In the genomic region with DNA sequence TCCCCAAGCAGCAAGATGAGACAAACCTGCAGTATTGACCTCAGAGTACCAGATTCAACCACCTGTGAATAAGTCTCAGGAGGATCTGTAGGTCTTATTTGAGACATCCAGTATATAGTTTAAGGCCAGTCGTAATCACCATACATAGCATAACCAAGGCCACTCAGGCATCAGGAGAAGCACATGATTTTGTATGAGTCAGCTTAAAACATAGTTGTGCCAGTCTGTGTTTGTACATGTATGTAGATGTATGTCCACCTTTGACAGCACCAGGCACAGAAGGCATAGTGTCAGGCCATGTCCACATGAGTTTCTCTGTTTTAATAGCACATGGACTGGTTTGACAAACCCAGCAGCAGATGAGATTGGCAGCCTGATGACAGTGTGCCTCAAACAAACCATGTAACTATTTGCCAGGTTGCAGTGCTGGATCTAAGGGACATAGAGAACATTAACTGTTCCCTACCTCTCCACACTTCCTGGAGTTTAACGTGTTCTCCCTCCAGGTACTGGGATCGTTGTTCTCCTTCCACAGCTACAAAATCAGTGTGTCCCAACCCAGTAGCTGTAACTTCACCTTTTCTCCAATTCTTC, we compare ENCODE assay signal across 33 cellular contexts. TPM values are rescaled to one million over a fixed set of nuclear protein-coding genes. Genes with fewer than 3 reads are reported as not detected.
"Had no signal": no experiment of that assay in that cellular context is flagged by ENCODE, and none has a peak within 500 bp of the region (broad histone marks: within the 10 kb centered on the region; RNA-seq: fewer than 3 reads in every experiment).

No MANE protein-coding gene starts in this region.

- ATAC-seq: naive thymus-derived CD4-positive, alpha-beta T cell; natural killer cell treated with Interleukin-12 subunit alpha and Interleukin-12 subunit beta and Interleukin-15 and Interleukin-18, amount 100 ng/mL, for 72 hours; pancreas; psoas muscle; right cardiac atrium; sciatic nerve; stimulated activated memory B cell treated with anti-CD40 and anti-IgM and Interleukin-4, amounts not matched to agents 10 μg/mL and 1 μg/mL and 100 μg/mL, for 72 hours; stimulated activated naive CD8-positive, alpha-beta T cell treated with anti-CD3 and anti-CD28 coated beads, Interleukin-15, amount 100 ng/mL, for 72 hours; stimulated activated naive CD8-positive, alpha-beta T cell treated with anti-CD3 and anti-CD28 coated beads, Interleukin-15, Interleukin-2, amounts not matched to agents 100 U/mL and 50 U/mL, for 24 hours had no signal

- H3K36me3 ChIP-seq: neutrophil, pancreas, spleen, suprapubic skin, tibial artery, transverse colon, upper lobe of left lung, uterus had no signal

- FAIRE-seq: pancreas had no signal

- H3K4me3 ChIP-seq: pancreas, psoas muscle, skin epidermis, smooth muscle cell, spleen, suprapubic skin, testis, tibial artery, transverse colon, upper lobe of left lung, uterus had no signal

- H3K4me3 Mint-ChIP-seq: naive thymus-derived CD4-positive, alpha-beta T cell; natural killer cell treated with Interleukin-12 subunit alpha and Interleukin-12 subunit beta and Interleukin-15 and Interleukin-18, amount 100 ng/mL, for 72 hours; nephron progenitor cell; neural crest cell; stimulated activated memory B cell treated with anti-CD40 and anti-IgM and Interleukin-4, amounts not matched to agents 10 μg/mL and 1 μg/mL and 100 μg/mL, for 72 hours; stimulated activated naive CD8-positive, alpha-beta T cell treated with anti-CD3 and anti-CD28 coated beads, Interleukin-15, amount 100 ng/mL, for 72 hours had no signal

- H3K27me3 ChIP-seq: neutrophil, pancreas, spleen, suprapubic skin, testis, tibial artery, transverse colon, upper lobe of left lung, uterus had no signal

- H3K27me3 Mint-ChIP-seq: stimulated activated memory B cell treated with anti-CD40 and anti-IgM and Interleukin-4, amounts not matched to agents 10 μg/mL and 1 μg/mL and 100 μg/mL, for 72 hours; stimulated activated naive CD8-positive, alpha-beta T cell treated with anti-CD3 and anti-CD28 coated beads, Interleukin-15, amount 100 ng/mL, for 72 hours had no signal

- H3K4me2 ChIP-seq: smooth muscle cell had no signal

- H3K9me3 Mint-ChIP-seq: natural killer cell treated with Interleukin-12 subunit alpha and Interleukin-12 subunit beta and Interleukin-15 and Interleukin-18, amount 100 ng/mL, for 72 hours had no signal

- H3K9me3 ChIP-seq: neutrophil, pancreas, testis had no signal

- DNase-seq: naive thymus-derived CD4-positive, alpha-beta T cell; nephron progenitor cell; nucleus accumbens; pancreas; psoas muscle; right cardiac atrium; spleen; stimulated activated CD4-positive, alpha-beta T cell treated with anti-CD3 and anti-CD28 coated beads, Interleukin-12 subunit alpha, Interleukin-12 subunit beta, amount 100 ng/mL, for 4 hours; stimulated activated CD4-positive, alpha-beta T cell treated with anti-CD3 and anti-CD28 coated beads, Interleukin-1b, Interleukin-23, amount 100 ng/mL, for 48 hours; stimulated activated CD4-positive, alpha-beta T cell treated with anti-CD3 and anti-CD28 coated beads, Interleukin-4, amount 100 ng/mL, for 1 hour; stimulated activated CD4-positive, alpha-beta T cell treated with anti-CD3 and anti-CD28 coated beads, Interleukin-4, amount 100 ng/mL, for 4 hours; stimulated activated CD8-positive, alpha-beta memory T cell treated with anti-CD3 and anti-CD28 coated beads, Interleukin-4, amount 100 ng/mL, for 48 hours; stimulated activated naive CD4-positive, alpha-beta T cell; stimulated activated naive CD8-positive, alpha-beta T cell treated with anti-CD3 and anti-CD28 coated beads, Interleukin-15, amount 100 ng/mL, for 72 hours; stimulated activated naive CD8-positive, alpha-beta T cell treated with anti-CD3 and anti-CD28 coated beads, Interleukin-15, Interleukin-2, amounts not matched to agents 100 U/mL and 50 U/mL, for 24 hours; substantia nigra; testis; tibial artery; transverse colon; upper lobe of left lung; uterus had no signal

- H3K27ac ChIP-seq: neutrophil, pancreas, psoas muscle, skin epidermis, spleen, suprapubic skin, testis, tibial artery, transverse colon, upper lobe of left lung, uterus had no signal

- H3K4me1 ChIP-seq: pancreas, psoas muscle, spleen, suprapubic skin, testis, tibial artery, transverse colon, upper lobe of left lung, uterus had no signal

- H3K4me1 Mint-ChIP-seq: nephron progenitor cell; neural crest cell; stimulated activated memory B cell treated with anti-CD40 and anti-IgM and Interleukin-4, amounts not matched to agents 10 μg/mL and 1 μg/mL and 100 μg/mL, for 72 hours; stimulated activated naive CD8-positive, alpha-beta T cell treated with anti-CD3 and anti-CD28 coated beads, Interleukin-15, amount 100 ng/mL, for 72 hours had no signal

- H3K27ac Mint-ChIP-seq: naive thymus-derived CD4-positive, alpha-beta T cell; natural killer cell treated with Interleukin-12 subunit alpha and Interleukin-12 subunit beta and Interleukin-15 and Interleukin-18, amount 100 ng/mL, for 72 hours; nephron progenitor cell; stimulated activated memory B cell treated with anti-CD40 and anti-IgM and Interleukin-4, amounts not matched to agents 10 μg/mL and 1 μg/mL and 100 μg/mL, for 72 hours; stimulated activated naive CD8-positive, alpha-beta T cell treated with anti-CD3 and anti-CD28 coated beads, Interleukin-15, amount 100 ng/mL, for 72 hours had no signal

RNA-seq across cellular contexts. Expression of gene ASIP, which starts 8.6 kb away (rescaled TPM):
- total RNA-seq: naive thymus-derived CD4-positive, alpha-beta T cell; natural killer cell treated with Interleukin-12 subunit alpha and Interleukin-12 subunit beta and Interleukin-15 and Interleukin-18, amount 100 ng/mL, for 72 hours; neural crest cell; omental fat pad; osteocyte; pancreas; posterior vena cava; psoas muscle; renal cortical epithelial cell; smooth muscle cell; spleen; suprapubic skin; transverse colon; uterus had no signal
- polyA plus RNA-seq: naive thymus-derived CD4-positive, alpha-beta T cell; pancreas; smooth muscle cell had no signal
